Comparison of ENCODE assay signal across 2 cellular contexts in genomic region chr14:92513204-92513965, GRCh38.
TF ChIP-seq lines count a peak whose summit lies in the region.

TSS of gene RIN3 (plus strand) at chr14:92513781. CDS start at chr14:92513933, 152 bp downstream.

TF ChIP-seq in IMR-90, 13 proteins besides CTCF, POLR2A, EP300 and RAD21:
- TF ChIP-seq SMC3 (IDR thresholded peaks at IDR 0.05; ENCODE audit: low read depth, low read length), result no peak
- TF ChIP-seq RCOR1 (IDR thresholded peaks at IDR 0.05; ENCODE audit: insufficient replicate concordance, low read length), result peak; percentile 56
- no peak for TF ChIP-seq NFE2L2 (IDR thresholded peaks at IDR 0.05; ENCODE audit: low read depth, low read length)

TF ChIP-seq in endothelial cell of umbilical vein, 7 proteins besides CTCF, POLR2A, EP300 and RAD21:
- TF ChIP-seq MAX (IDR thresholded peaks at IDR 0.05; ENCODE audit: insufficient read depth, insufficient read length) (no peak), POLR2AphosphoS5 (IDR thresholded peaks at IDR 0.05; ENCODE audit: insufficient read depth, low read depth, low read length) (peak; percentile 50)
TF ChIP-seq in endothelial cell of umbilical vein: peak in this region for 1.
